Comparison of ENCODE assay signal across 2 cellular contexts in genomic region chr3:157513585-157513984, GRCh38.
TF ChIP-seq lines count a peak whose summit lies in the region.

No MANE protein-coding gene starts in this region.

TF ChIP-seq in HepG2, 621 proteins besides CTCF, POLR2A, EP300 and RAD21:
- TF ChIP-seq HNRNPK (IDR thresholded peaks at IDR 0.05; ENCODE audit: low read depth, low read length, poor library complexity, severe bottlenecking) (peak; percentile 92), ZBTB46 (CRISPR knock-in tag; IDR thresholded peaks at IDR 0.05; ENCODE audit: borderline replicate concordance) (no peak), DNMT3B (CRISPR knock-in tag; conservative IDR thresholded peaks at IDR 0.05) (no peak), SRF (IDR thresholded peaks at IDR 0.05; ENCODE audit: low read depth, low read length) (no peak), YEATS4 (CRISPR knock-in tag; IDR thresholded peaks at IDR 0.05; ENCODE audit: borderline replicate concordance) (no peak), ZNF33A (CRISPR knock-in tag; IDR thresholded peaks at IDR 0.05; ENCODE audit: borderline replicate concordance) (no peak)
- TF ChIP-seq, protein P1, sequence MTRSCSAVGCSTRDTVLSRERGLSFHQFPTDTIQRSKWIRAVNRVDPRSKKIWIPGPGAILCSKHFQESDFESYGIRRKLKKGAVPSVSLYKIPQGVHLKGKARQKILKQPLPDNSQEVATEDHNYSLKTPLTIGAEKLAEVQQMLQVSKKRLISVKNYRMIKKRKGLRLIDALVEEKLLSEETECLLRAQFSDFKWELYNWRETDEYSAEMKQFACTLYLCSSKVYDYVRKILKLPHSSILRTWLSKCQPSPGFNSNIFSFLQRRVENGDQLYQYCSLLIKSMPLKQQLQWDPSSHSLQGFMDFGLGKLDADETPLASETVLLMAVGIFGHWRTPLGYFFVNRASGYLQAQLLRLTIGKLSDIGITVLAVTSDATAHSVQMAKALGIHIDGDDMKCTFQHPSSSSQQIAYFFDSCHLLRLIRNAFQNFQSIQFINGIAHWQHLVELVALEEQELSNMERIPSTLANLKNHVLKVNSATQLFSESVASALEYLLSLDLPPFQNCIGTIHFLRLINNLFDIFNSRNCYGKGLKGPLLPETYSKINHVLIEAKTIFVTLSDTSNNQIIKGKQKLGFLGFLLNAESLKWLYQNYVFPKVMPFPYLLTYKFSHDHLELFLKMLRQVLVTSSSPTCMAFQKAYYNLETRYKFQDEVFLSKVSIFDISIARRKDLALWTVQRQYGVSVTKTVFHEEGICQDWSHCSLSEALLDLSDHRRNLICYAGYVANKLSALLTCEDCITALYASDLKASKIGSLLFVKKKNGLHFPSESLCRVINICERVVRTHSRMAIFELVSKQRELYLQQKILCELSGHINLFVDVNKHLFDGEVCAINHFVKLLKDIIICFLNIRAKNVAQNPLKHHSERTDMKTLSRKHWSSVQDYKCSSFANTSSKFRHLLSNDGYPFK (CRISPR knock-in tag; IDR thresholded peaks at IDR 0.05; ENCODE audit: borderline replicate concordance): no peak
- TF ChIP-seq, protein P2, sequence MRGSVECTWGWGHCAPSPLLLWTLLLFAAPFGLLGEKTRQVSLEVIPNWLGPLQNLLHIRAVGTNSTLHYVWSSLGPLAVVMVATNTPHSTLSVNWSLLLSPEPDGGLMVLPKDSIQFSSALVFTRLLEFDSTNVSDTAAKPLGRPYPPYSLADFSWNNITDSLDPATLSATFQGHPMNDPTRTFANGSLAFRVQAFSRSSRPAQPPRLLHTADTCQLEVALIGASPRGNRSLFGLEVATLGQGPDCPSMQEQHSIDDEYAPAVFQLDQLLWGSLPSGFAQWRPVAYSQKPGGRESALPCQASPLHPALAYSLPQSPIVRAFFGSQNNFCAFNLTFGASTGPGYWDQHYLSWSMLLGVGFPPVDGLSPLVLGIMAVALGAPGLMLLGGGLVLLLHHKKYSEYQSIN (CRISPR knock-in tag; IDR thresholded peaks at IDR 0.05; ENCODE audit: borderline replicate concordance): no peak
TF ChIP-seq in HepG2: peak in this region for 1.

TF ChIP-seq in K562, 482 proteins besides CTCF, POLR2A, EP300 and RAD21:
- no peak for TF ChIP-seq NONO (IDR thresholded peaks at IDR 0.05; ENCODE audit: low read depth in 2 of 2, low read length in 1 of 2)
- TF ChIP-seq MED1 (CRISPR knock-in tag; IDR thresholded peaks at IDR 0.05; ENCODE audit: borderline replicate concordance): no peak
- TF ChIP-seq, protein P3, sequence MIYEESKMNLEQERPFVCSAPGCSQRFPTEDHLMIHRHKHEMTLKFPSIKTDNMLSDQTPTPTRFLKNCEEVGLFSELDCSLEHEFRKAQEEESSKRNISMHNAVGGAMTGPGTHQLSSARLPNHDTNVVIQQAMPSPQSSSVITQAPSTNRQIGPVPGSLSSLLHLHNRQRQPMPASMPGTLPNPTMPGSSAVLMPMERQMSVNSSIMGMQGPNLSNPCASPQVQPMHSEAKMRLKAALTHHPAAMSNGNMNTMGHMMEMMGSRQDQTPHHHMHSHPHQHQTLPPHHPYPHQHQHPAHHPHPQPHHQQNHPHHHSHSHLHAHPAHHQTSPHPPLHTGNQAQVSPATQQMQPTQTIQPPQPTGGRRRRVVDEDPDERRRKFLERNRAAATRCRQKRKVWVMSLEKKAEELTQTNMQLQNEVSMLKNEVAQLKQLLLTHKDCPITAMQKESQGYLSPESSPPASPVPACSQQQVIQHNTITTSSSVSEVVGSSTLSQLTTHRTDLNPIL (CRISPR knock-in tag; IDR thresholded peaks at IDR 0.05): no peak
- TF ChIP-seq TAF1 (IDR thresholded peaks at IDR 0.05; ENCODE audit: control insufficient read depth, extremely low read depth, insufficient read depth, low read length, severe bottlenecking): no peak
- TF ChIP-seq HNRNPL (IDR thresholded peaks at IDR 0.05; ENCODE audit: low read depth, low read length): no peak
- no peak for TF ChIP-seq YBX1 (IDR thresholded peaks at IDR 0.05)
- peak; percentile 76 for TF ChIP-seq HNRNPK (IDR thresholded peaks at IDR 0.05; ENCODE audit: low read depth, low read length, poor library complexity, severe bottlenecking)
- TF ChIP-seq ZNF707 (CRISPR knock-in tag; conservative IDR thresholded peaks at IDR 0.05): no peak
- TF ChIP-seq PCBP2 (IDR thresholded peaks at IDR 0.05; ENCODE audit: low read depth, low read length, poor library complexity, severe bottlenecking): peak; percentile 87
- no peak for TF ChIP-seq CTCFL (IDR thresholded peaks at IDR 0.05; ENCODE audit: borderline replicate concordance, insufficient read depth, low read depth, low read length, poor library complexity, severe bottlenecking)
